Comparison of ENCODE assay signal across 19 cellular contexts in genomic region chr2:54610700-54611099, GRCh38.
DNase-seq lines count a peak whose midpoint lies in the region; ATAC-seq and TF ChIP-seq lines count a peak whose summit lies in the region.
"Had no signal": no experiment of that assay in that cellular context is flagged by ENCODE, and none has a peak within 500 bp of the region (broad histone marks: within the 10 kb centered on the region; RNA-seq: fewer than 3 reads in every experiment).

No MANE protein-coding gene starts in this region.

- H3K4me1 ChIP-seq in A673 (ENCODE audit: insufficient read depth, low read length, poor library complexity, severe bottlenecking) = peaks cover 26% of the 10 kb centered on the region
- H3K4me1 ChIP-seq in BLaER1 treated with 17β-estradiol and CSF1 and Interleukin-3, amounts not matched to agents 10 nM and 100 nM = peaks cover 9 to 98% (median 79%) of the 10 kb centered on the region in 10 experiments
- peaks cover 6 to 77% of the 10 kb centered on the region in 2 donors for H3K4me1 ChIP-seq in left lung
- H3K4me1 ChIP-seq: foreskin keratinocyte had no signal

- BruUV-seq in A673 (replicated peaks; lab: Mats Ljungman, UMichigan) = no TSS peak

- CTCF ChIA-PET in A673 (lab: Charles Lee) = no interaction called here

- intact Hi-C loops in A673 (cut with micrococcal nuclease; ENCODE audit: unreplicated experiment) (no loop called here), left lung (cut with DNase I) (no loop called here)

- H3K27me3 ChIP-seq in A673 (replicated peaks; ENCODE audit: insufficient read depth, low read depth, low read length, poor library complexity) (no peaks in the 10 kb centered on the region), left lung (no peaks in the 10 kb centered on the region)
- H3K27me3 ChIP-seq in BLaER1 treated with 17β-estradiol and CSF1 and Interleukin-3, amounts not matched to agents 10 nM and 100 nM = no peaks in the 10 kb centered on the region
- H3K27me3 ChIP-seq: ascending aorta, foreskin keratinocyte had no signal

- DNase-seq in A673 (ENCODE audit: low spot score) (peak; percentile 60), LHCN-M2 (ENCODE audit: low read depth) (peak; percentile 36), left lung (no peak), NCI-H1694 (lab: John Stamatoyannopoulos, UW) (no peak)
- DNase-seq in activated naive CD4-positive, alpha-beta T cell treated with Interleukin-2 at 50 U/mL for 16 hours = no peak
- DNase-seq: activated naive CD4-positive, alpha-beta T cell treated with anti-CD3 and anti-CD28 coated beads for 36 hours; DMS153; foreskin keratinocyte; Karpas-422; NCI-H1105 treated with DMSO at 0.1 percent for 48 hours; NCI-H226; small intestine; stimulated activated CD4-positive, alpha-beta T cell treated with anti-CD3 and anti-CD28 coated beads, Interleukin-4, amount 100 ng/mL, for 24 hours had no signal

- H3K9ac ChIP-seq in BLaER1 treated with 17β-estradiol and CSF1 and Interleukin-3, amounts not matched to agents 10 nM and 100 nM = no peak overlapping the region

- H3K9me3 ChIP-seq in A673 (ENCODE audit: low read depth, low read length, poor library complexity, severe bottlenecking) = no peaks in the 10 kb centered on the region
- H3K9me3 ChIP-seq in BLaER1 treated with 17β-estradiol and CSF1 and Interleukin-3, amounts not matched to agents 10 nM and 100 nM (replicated peaks in 1 of 11) = peaks cover 0 to 16% (median 0%) of the 10 kb centered on the region in 11 experiments; a peak in 5 of 22 replicates
- no peaks in the 10 kb centered on the region for H3K9me3 ChIP-seq in left lung
- H3K9me3 ChIP-seq: ascending aorta, thoracic aorta had no signal

- H3K4me3 ChIP-seq in A673 (ENCODE audit: low read depth, low read length, poor library complexity, severe bottlenecking) (no peak overlapping the region), left lung (no peak overlapping the region)
- no peak overlapping the region for H3K4me3 ChIP-seq in BLaER1 treated with 17β-estradiol and CSF1 and Interleukin-3, amounts not matched to agents 10 nM and 100 nM
- H3K4me3 ChIP-seq: ascending aorta, thoracic aorta had no signal

- no peaks in the 10 kb centered on the region for H3K36me3 ChIP-seq in A673 (ENCODE audit: insufficient read depth, low read length, poor library complexity, severe bottlenecking)
- H3K36me3 ChIP-seq in BLaER1 treated with 17β-estradiol and CSF1 and Interleukin-3, amounts not matched to agents 10 nM and 100 nM = peaks cover 0 to 100% (median 75%) of the 10 kb centered on the region in 11 experiments; a peak in 19 of 22 replicates
- peaks cover 0 to 27% of the 10 kb centered on the region in 2 donors for H3K36me3 ChIP-seq in left lung
- H3K36me3 ChIP-seq: thoracic aorta had no signal

- TF ChIP-seq CTCF in A673 (conservative IDR thresholded peaks at IDR 0.05; ENCODE audit: low read depth, low read length) (no peak), left lung (IDR thresholded peaks at IDR 0.05) (no peak)

- no peak overlapping the region for H3K27ac ChIP-seq in A673 (ENCODE audit: low read depth, low read length, poor library complexity, severe bottlenecking)
- H3K27ac ChIP-seq in BLaER1 treated with 17β-estradiol and CSF1 and Interleukin-3, amounts not matched to agents 10 nM and 100 nM = no peak overlapping the region
- peak overlapping the region in 1 of 2 donors; percentile 29 for H3K27ac ChIP-seq in left lung
- H3K27ac ChIP-seq: ascending aorta, C4-2B, foreskin keratinocyte, thoracic aorta had no signal

- POLR2A ChIA-PET in A673 (lab: Charles Lee; ENCODE audit: low non-redundant PET) = no interaction called here

- H3K4me2 ChIP-seq in BLaER1 treated with 17β-estradiol and CSF1 and Interleukin-3, amounts not matched to agents 10 nM and 100 nM = peak overlapping the region in 8 of 11 experiments; percentile 20 to 65 (median 48); a peak in 11 of 22 replicates

- ATAC-seq in left lung = peak; percentile 49
- no peak for ATAC-seq in HG03442 (IDR thresholded peaks at IDR 0.05; ENCODE audit: unreplicated experiment)
- ATAC-seq: foreskin keratinocyte, HCT116 had no signal

- H4K20me1 ChIP-seq in BLaER1 treated with 17β-estradiol and CSF1 and Interleukin-3, amounts not matched to agents 10 nM and 100 nM = peaks cover 0 to 100% (median 90%) of the 10 kb centered on the region in 11 experiments; a peak in 16 of 22 replicates

Comparison
In these comparisons a context has a peak if more than half of its experiments do, and no peak if none do; other contexts are left out.
1. DNase-seq: peak in A673 (single experiment) and LHCN-M2 (single experiment); none in left lung (0 of 2), activated naive CD4-positive, alpha-beta T cell treated with Interleukin-2 at 50 U/mL for 16 hours (single experiment) and NCI-H1694 (single experiment).